26 cellular contexts compared by ENCODE assay signal in genomic region chr3:67486883-67487282, GRCh38.
"Had no signal": no experiment of that assay in that cellular context is flagged by ENCODE, and none has a peak within 500 bp of the region (broad histone marks: within the 10 kb centered on the region; RNA-seq: fewer than 3 reads in every experiment).

No MANE protein-coding gene starts in this region.

- H3K36me3 ChIP-seq: neutrophil, pancreas, prostate gland, right atrium auricular region, right lobe of liver, sigmoid colon, thoracic aorta, thyroid gland, upper lobe of left lung, vagina had no signal

- H3K9me3 ChIP-seq: neutrophil, pancreas, prostate gland, right atrium auricular region, right lobe of liver, sigmoid colon, stomach, thoracic aorta, thyroid gland, tibial nerve, upper lobe of left lung, vagina had no signal

- ATAC-seq: naive thymus-derived CD8-positive, alpha-beta T cell; natural killer cell treated with Interleukin-12 subunit alpha and Interleukin-12 subunit beta and Interleukin-15 and Interleukin-18, amount 100 ng/mL, for 72 hours; right lobe of liver; stimulated activated effector memory CD8-positive, alpha-beta T cell treated with anti-CD3 and anti-CD28 coated beads, Interleukin-12 subunit alpha, Interleukin-12 subunit beta, amount 100 ng/mL, for 72 hours; stimulated activated naive B cell treated with anti-CD40 and anti-IgM and Interleukin-4, amounts not matched to agents 10 μg/mL and 1 μg/mL and 100 μg/mL, for 72 hours had no signal

- FAIRE-seq: pancreas, small intestine, urothelium cell line had no signal

- DNase-seq: naive thymus-derived CD8-positive, alpha-beta T cell; nephron progenitor cell; nucleus accumbens; pancreas; retina; right lobe of liver; sigmoid colon; small intestine; stimulated activated CD4-positive, alpha-beta T cell treated with anti-CD3 and anti-CD28 coated beads, Interleukin-15, amount 100 ng/mL, for 24 hours; stimulated activated CD4-positive, alpha-beta T cell treated with anti-CD3 and anti-CD28 coated beads, Interleukin-2, amount 100 ng/mL, for 24 hours; stimulated activated CD4-positive, alpha-beta T cell treated with anti-CD3 and anti-CD28 coated beads, Interleukin-2, amount 100 ng/mL, for 48 hours; stimulated activated CD4-positive, alpha-beta T cell treated with anti-CD3 and anti-CD28 coated beads, Interleukin-4, amount 100 ng/mL, for 24 hours; stimulated activated naive B cell treated with anti-CD40 and anti-IgM and Interleukin-4, amounts not matched to agents 10 μg/mL and 1 μg/mL and 100 μg/mL, for 72 hours; stimulated activated naive CD4-positive, alpha-beta T cell treated with Interleukin-2 at 50 U/mL for 16 hours; stomach; thyroid gland; upper lobe of left lung had no signal

- H3K4me1 ChIP-seq: prostate gland, thyroid gland, upper lobe of left lung, vagina had no signal

- H3K27ac ChIP-seq: neutrophil, pancreas, prostate gland, right atrium auricular region, right lobe of liver, sigmoid colon, thoracic aorta, thyroid gland, tibial nerve, upper lobe of left lung, vagina had no signal

- H3K4me3 ChIP-seq: pancreas, prostate gland, right atrium auricular region, right lobe of liver, sigmoid colon, stomach, thoracic aorta, thyroid gland, tibial nerve, upper lobe of left lung, vagina had no signal

- H3K27me3 ChIP-seq: neutrophil, pancreas, right atrium auricular region, right lobe of liver, sigmoid colon, stomach, thyroid gland, tibial nerve, upper lobe of left lung, vagina had no signal
